In genomic region chr7:35526645-35527044, GRCh38 we compare ENCODE assay signal across 23 cellular contexts.
"Had no signal": no experiment of that assay in that cellular context is flagged by ENCODE, and none has a peak within 500 bp of the region (broad histone marks: within the 10 kb centered on the region; RNA-seq: fewer than 3 reads in every experiment).

No MANE protein-coding gene starts in this region.

- DNase-seq: Karpas-422, KG1, MG63, MV-4-11, NCI-H1048, NCI-H1105, NCI-H1417, NCI-H1436 treated with DMSO at 0.1 percent for 48 hours, NCI-H1694 treated with DMSO at 0.1 percent for 48 hours, NCI-H1930, NCI-H2081, NCI-H2107, NCI-H2227 treated with DMSO at 0.1 percent for 48 hours, NCI-H524, NCI-H526 treated with DMSO at 0.1 percent for 48 hours, NCI-H748 treated with DMSO at 0.1 percent for 48 hours, PC-3, SHP77, SK-N-SH, SW 1271, T-helper 1 cell had no signal

- H3K4me2 ChIP-seq: SK-N-SH had no signal

- H3K27ac ChIP-seq: RWPE1 had no signal

- ATAC-seq: Panc1, PC-3 had no signal

- H3K36me3 ChIP-seq: MG63 had no signal

- H3K9me3 ChIP-seq: MG63, SK-N-SH had no signal

- H3K9ac ChIP-seq: SK-N-SH had no signal

- H3K4me3 ChIP-seq: MG63 had no signal
